In genomic region chr1:89873757-89874156, GRCh38 we compare ENCODE assay signal across 10 cellular contexts. TPM values are rescaled to one million over a fixed set of nuclear protein-coding genes. Genes with fewer than 3 reads are reported as not detected.
DNase-seq lines count a peak whose midpoint lies in the region; ATAC-seq, FAIRE-seq and TF ChIP-seq lines count a peak whose summit lies in the region.
"Had no signal": no experiment of that assay in that cellular context is flagged by ENCODE, and none has a peak within 500 bp of the region (broad histone marks: within the 10 kb centered on the region; RNA-seq: fewer than 3 reads in every experiment).

No MANE protein-coding gene starts in this region.

- H3K9me3 ChIP-seq in pancreas: no peaks in the 10 kb centered on the region
- H3K9me3 ChIP-seq: stomach had no signal

- H3K27ac ChIP-seq in pancreas: no peak overlapping the region
- H3K27ac ChIP-seq: stomach had no signal

- peaks cover 0 to 16% (median 11%) of the 10 kb centered on the region in 3 donors for H3K4me1 ChIP-seq in pancreas

- H3K27me3 ChIP-seq in pancreas: no peaks in the 10 kb centered on the region
- H3K27me3 ChIP-seq: stomach had no signal

- H3K36me3 ChIP-seq in pancreas: no peaks in the 10 kb centered on the region

- H3K4me3 ChIP-seq in fibroblast of the aortic adventitia (ENCODE audit: low read depth, low read length) (no peak overlapping the region), pancreas (no peak overlapping the region)
- H3K4me3 ChIP-seq: stomach had no signal

- ATAC-seq in SK-N-SH treated with all-trans-retinoic acid at 6 μM for 48 hours: peak; percentile 89
- peak in 3 of 4 donors; percentile 43 to 65 (median 55) for ATAC-seq in pancreas
- ATAC-seq in GM21360 (IDR thresholded peaks at IDR 0.05; ENCODE audit: unreplicated experiment): no peak
- ATAC-seq in HG03565 (IDR thresholded peaks at IDR 0.05; ENCODE audit: unreplicated experiment): no peak

- intact Hi-C loops in pancreas (cut with DNase I): no loop called here

- WGBS in pancreas, 2 donors: 27 to 30% methylated on average over 3 of the region's 3 CpGs

- no peak for FAIRE-seq in pancreas (lab: Jason Lieb, UNC)

- peak; percentile 18 for DNase-seq in NCI-H748 (lab: John Stamatoyannopoulos, UW; ENCODE audit: unreplicated experiment)
- DNase-seq in NCI-H748 treated with DMSO at 0.1 percent for 48 hours (lab: John Stamatoyannopoulos, UW): no peak
- DNase-seq in fibroblast of the aortic adventitia (ENCODE audit: low read depth): peak; percentile 80
- DNase-seq in pancreas: no peak
- DNase-seq in NCI-H1930 (lab: John Stamatoyannopoulos, UW): no peak
- DNase-seq: Karpas-422, stomach had no signal

- TF ChIP-seq CTCF in fibroblast of the aortic adventitia (IDR thresholded peaks at IDR 0.05; ENCODE audit: insufficient read depth, low read length): no peak
- no peak for TF ChIP-seq CTCF in pancreas (IDR thresholded peaks at IDR 0.05)

TF ChIP-seq in SK-N-SH treated with all-trans-retinoic acid at 6 μM for 48 hours, 23 proteins besides CTCF, POLR2A, EP300 and RAD21:
- peak; percentile 63 for TF ChIP-seq ISL1 (CRISPR knock-in tag; IDR thresholded peaks at IDR 0.05)
- no peak for TF ChIP-seq TCF4 (CRISPR knock-in tag; IDR thresholded peaks at IDR 0.05; ENCODE audit: borderline replicate concordance)

RNA-seq across cellular contexts. Expression of gene LRRC8D, which starts 52.9 kb away (rescaled TPM):
- total RNA-seq in fibroblast of the aortic adventitia (ENCODE audit: low replicate concordance): 12.1 and 45.6 TPM in 2 replicates
- total RNA-seq in pancreas: 10 to 100 TPM in 4 of 6 donors, 1 to 10 TPM in 2; 8.0 to 27.1 (median 12.0) TPM
- polyA plus RNA-seq in pancreas: 1 to 10 TPM; 3.8 to 7.9 TPM

Comparison
In these comparisons a context has a peak if more than half of its experiments do, and no peak if none do; other contexts are left out.
1. DNase-seq: peak in NCI-H748 (single experiment) and fibroblast of the aortic adventitia (single experiment); none in NCI-H748 treated with DMSO at 0.1 percent for 48 hours (single experiment), pancreas (0 of 6) and NCI-H1930 (0 of 2).
2. ATAC-seq: peak in SK-N-SH treated with all-trans-retinoic acid at 6 μM for 48 hours (single experiment) and pancreas (3 of 4); none in GM21360 (single experiment) and HG03565 (single experiment).